In genomic region chr7:79452495-79453265, GRCh38 we compare ENCODE assay signal across 8 cellular contexts. TPM values are rescaled to one million over a fixed set of nuclear protein-coding genes. Genes with fewer than 3 reads are reported as not detected.
DNase-seq lines count a peak whose midpoint lies in the region; ATAC-seq and TF ChIP-seq lines count a peak whose summit lies in the region.

No MANE protein-coding gene starts in this region.

- no peak overlapping the region for H3K27ac Mint-ChIP-seq in MCF 10A (ENCODE audit: low read depth, unreplicated experiment)

- POLR2A ChIA-PET in MCF 10A (lab: Yijun Ruan, JAX) = no interaction called here

- TF ChIP-seq CTCF in breast epithelium (IDR thresholded peaks at IDR 0.05) = no peak
- TF ChIP-seq CTCF in MCF 10A (IDR thresholded peaks at IDR 0.05; ENCODE audit: unreplicated experiment) = no peak

- no peaks in the 10 kb centered on the region for H3K36me3 Mint-ChIP-seq in MCF 10A (ENCODE audit: insufficient read depth, unreplicated experiment)

- H3K4me3 Mint-ChIP-seq in MCF 10A (ENCODE audit: unreplicated experiment) = no peak overlapping the region

- TF ChIP-seq POLR2A in breast epithelium (IDR thresholded peaks at IDR 0.05) = no peak

- intact Hi-C loops in breast epithelium (cut with DNase I; ENCODE audit: low total_unique reads) (no loop called here), MCF 10A (cut with micrococcal nuclease) (no loop called here)

- peaks cover 6% of the 10 kb centered on the region for H3K4me1 Mint-ChIP-seq in MCF 10A (ENCODE audit: insufficient read depth, unreplicated experiment)

- no peaks in the 10 kb centered on the region for H3K36me3 ChIP-seq in breast epithelium

- ATAC-seq in stimulated activated naive CD8-positive, alpha-beta T cell treated with anti-CD3 and anti-CD28 coated beads, Interleukin-15, Interleukin-2, amounts not matched to agents 100 U/mL and 50 U/mL, for 24 hours = no peak
- ATAC-seq in HG03442 (IDR thresholded peaks at IDR 0.05; ENCODE audit: unreplicated experiment) (no peak), HG03097 (IDR thresholded peaks at IDR 0.05; ENCODE audit: low FRiP score, unreplicated experiment) (no peak)

- no peaks in the 10 kb centered on the region for H3K27me3 ChIP-seq in breast epithelium

- H3K27me3 Mint-ChIP-seq in MCF 10A (ENCODE audit: insufficient read depth, unreplicated experiment) = peaks cover 75% of the 10 kb centered on the region

- no TSS peak for BruUV-seq in MCF 10A (replicated peaks; lab: Mats Ljungman, UMichigan)

- H3K4me1 ChIP-seq in breast epithelium = peaks cover 0 to 6% of the 10 kb centered on the region in 2 donors

- peak overlapping the region; percentile 64 to 77 (median 72) for H3K4me3 ChIP-seq in breast epithelium

- CTCF ChIA-PET in MCF 10A (lab: Yijun Ruan, JAX) = interaction anchor here (0.6 to 0.8 kb wide), 2 partner anchors 20 to 1748 kb away, joined by 3 read pairs; no protein-coding TSS in a partner anchor

- no peaks in the 10 kb centered on the region for H3K9me3 Mint-ChIP-seq in MCF 10A (ENCODE audit: unreplicated experiment)

- no peaks in the 10 kb centered on the region for H3K9me3 ChIP-seq in breast epithelium

- peak overlapping the region; percentile 90 to 96 for H3K27ac ChIP-seq in breast epithelium

- DNase-seq in breast epithelium (ENCODE audit: low spot score in 2 of 2) (peak in 1 of 2 donors; percentile 20), MCF 10A (ENCODE audit: unreplicated experiment) (no peak), cerebellum (ENCODE audit: low spot score) (peak; percentile 26), kidney glomerular epithelial cell (lab: John Stamatoyannopoulos, UW) (peak; percentile 18), DMS114 treated with DMSO at 0.1 percent for 48 hours (lab: John Stamatoyannopoulos, UW; ENCODE audit: unreplicated experiment) (no peak)
- peak; percentile 2 for DNase-seq in stimulated activated naive CD8-positive, alpha-beta T cell treated with anti-CD3 and anti-CD28 coated beads, Interleukin-15, Interleukin-2, amounts not matched to agents 100 U/mL and 50 U/mL, for 24 hours

RNA-seq across cellular contexts. Expression of gene MAGI2, which starts 0.8 kb away (rescaled TPM):
- total RNA-seq in breast epithelium (10 to 100 TPM in 2 of 3 donors, 1 to 10 TPM in 1; 9.8 to 22.7 (median 20.2) TPM), MCF 10A (2022) (0.07 and 0.20 TPM in 2 replicates), cerebellum (101 TPM)

Comparison
In these comparisons a context has a peak if more than half of its experiments do, and no peak if none do; other contexts are left out.
1. DNase-seq: peak in cerebellum (single experiment), kidney glomerular epithelial cell (single experiment) and stimulated activated naive CD8-positive, alpha-beta T cell treated with anti-CD3 and anti-CD28 coated beads, Interleukin-15, Interleukin-2, amounts not matched to agents 100 U/mL and 50 U/mL, for 24 hours (single experiment); none in MCF 10A (single experiment) and DMS114 treated with DMSO at 0.1 percent for 48 hours (single experiment).